ENCODE assay signal across 20 cellular contexts in genomic region chr1:240869071-240869470, GRCh38.
"Had no signal": no experiment of that assay in that cellular context is flagged by ENCODE, and none has a peak within 500 bp of the region (broad histone marks: within the 10 kb centered on the region; RNA-seq: fewer than 3 reads in every experiment).

No MANE protein-coding gene starts in this region.

- ATAC-seq: K562 had no signal

- H3K27me3 Mint-ChIP-seq: IgD-negative memory B cell had no signal

- DNase-seq: Kasumi-1, MM.1S, NCI-H1092 treated with DMSO at 0.1 percent for 48 hours, NCI-H1436, NCI-H187, NCI-H2029, NCI-H2081 treated with DMSO at 0.1 percent for 48 hours, NCI-H2227 treated with DMSO at 0.1 percent for 48 hours, NCI-H524, NCI-H526 treated with DMSO at 0.1 percent for 48 hours, NCI-H748 treated with DMSO at 0.1 percent for 48 hours, Right ventricle myocardium superior, RPMI8226, SIG-M5 had no signal

- H3K27ac Mint-ChIP-seq: IgD-negative memory B cell had no signal

- H3K4me1 Mint-ChIP-seq: IgD-negative memory B cell had no signal

- H3K27ac ChIP-seq: HL-60, KMS-11, SJSA1, SK-N-MC had no signal

- H3K4me3 Mint-ChIP-seq: IgD-negative memory B cell had no signal
